8 cellular contexts compared by ENCODE assay signal in the genomic region with DNA sequence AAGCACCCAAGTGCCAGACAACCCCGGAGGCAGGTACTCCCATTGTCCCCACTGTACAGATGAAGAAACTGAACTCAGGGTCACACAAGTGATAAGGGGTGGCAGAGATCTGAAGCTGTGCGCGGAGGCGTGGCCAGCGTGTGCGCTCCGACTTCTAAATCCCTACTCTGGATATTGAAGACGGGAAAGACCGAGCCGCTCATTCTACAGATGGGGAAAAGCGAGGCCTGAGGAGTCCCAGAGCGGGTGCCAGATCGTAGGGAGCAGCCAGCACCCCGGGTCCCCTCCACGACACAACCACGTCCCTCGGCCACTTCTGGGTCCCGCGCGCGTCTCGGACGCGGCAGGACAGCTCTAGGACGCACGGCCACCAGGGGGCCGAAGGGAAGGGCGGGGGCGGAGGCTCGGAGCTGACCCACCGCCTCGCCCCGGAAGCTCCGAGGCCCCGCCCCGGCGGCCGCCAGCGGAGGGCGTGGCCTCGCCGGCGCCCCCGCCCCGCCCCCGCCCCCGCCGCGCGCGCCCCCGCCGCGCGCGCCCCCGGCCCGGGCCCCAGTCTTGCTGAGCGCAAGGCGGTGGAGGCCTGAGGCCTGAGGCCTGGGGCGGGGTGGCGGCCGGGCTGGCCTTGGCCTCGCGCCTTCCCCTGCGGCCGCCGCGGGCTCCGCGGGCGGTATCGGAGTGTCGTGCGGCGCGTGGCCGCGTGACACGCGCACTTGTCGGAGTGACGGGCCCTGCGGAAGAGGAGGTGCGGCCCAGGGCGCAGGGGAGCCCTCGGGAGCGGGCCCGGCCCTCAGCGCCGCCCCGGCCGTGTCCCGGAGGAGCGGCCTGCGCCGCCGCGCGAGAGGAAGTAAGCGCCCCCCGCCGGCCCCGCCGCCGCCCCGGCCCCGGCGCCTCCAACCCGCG. TPM values are rescaled to one million over a fixed set of nuclear protein-coding genes. Genes with fewer than 3 reads are reported as not detected.
DNase-seq lines count a peak whose midpoint lies in the region; ATAC-seq and TF ChIP-seq lines count a peak whose summit lies in the region.

A gene with protein sequence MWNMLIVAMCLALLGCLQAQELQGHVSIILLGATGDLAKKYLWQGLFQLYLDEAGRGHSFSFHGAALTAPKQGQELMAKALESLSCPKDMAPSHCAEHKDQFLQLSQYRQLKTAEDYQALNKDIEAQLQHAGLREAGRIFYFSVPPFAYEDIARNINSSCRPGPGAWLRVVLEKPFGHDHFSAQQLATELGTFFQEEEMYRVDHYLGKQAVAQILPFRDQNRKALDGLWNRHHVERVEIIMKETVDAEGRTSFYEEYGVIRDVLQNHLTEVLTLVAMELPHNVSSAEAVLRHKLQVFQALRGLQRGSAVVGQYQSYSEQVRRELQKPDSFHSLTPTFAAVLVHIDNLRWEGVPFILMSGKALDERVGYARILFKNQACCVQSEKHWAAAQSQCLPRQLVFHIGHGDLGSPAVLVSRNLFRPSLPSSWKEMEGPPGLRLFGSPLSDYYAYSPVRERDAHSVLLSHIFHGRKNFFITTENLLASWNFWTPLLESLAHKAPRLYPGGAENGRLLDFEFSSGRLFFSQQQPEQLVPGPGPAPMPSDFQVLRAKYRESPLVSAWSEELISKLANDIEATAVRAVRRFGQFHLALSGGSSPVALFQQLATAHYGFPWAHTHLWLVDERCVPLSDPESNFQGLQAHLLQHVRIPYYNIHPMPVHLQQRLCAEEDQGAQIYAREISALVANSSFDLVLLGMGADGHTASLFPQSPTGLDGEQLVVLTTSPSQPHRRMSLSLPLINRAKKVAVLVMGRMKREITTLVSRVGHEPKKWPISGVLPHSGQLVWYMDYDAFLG (plus strand): TSS at position 552 of the 900 bp plus-strand sequence. CDS start 10,161 bp downstream, outside the sequence.

- H3K4me3 Mint-ChIP-seq in Calu3 (ENCODE audit: low read depth, unreplicated experiment) (peak within 1 kb of the TSS; percentile 79), nephron (peak within 1 kb of the TSS; percentile 88 to 95 (median 95))
- peak within 1 kb of the TSS; percentile 82 for H3K4me3 Mint-ChIP-seq in activated T-helper 17 cell treated with anti-CD3 and anti-CD28 coated beads, Interleukin-2, amount 50 U/mL, for 72 hours
- H3K4me3 Mint-ChIP-seq in stimulated activated naive CD8-positive, alpha-beta T cell treated with anti-CD3 and anti-CD28 coated beads, Interleukin-15, Interleukin-2, amounts not matched to agents 100 ng/mL and 50 ng/mL, for 24 hours, result peak within 1 kb of the TSS; percentile 87

- peaks cover 17% of the 10 kb centered on the region for H3K36me3 Mint-ChIP-seq in Calu3 (ENCODE audit: insufficient read depth, unreplicated experiment)
- H3K36me3 Mint-ChIP-seq in activated T-helper 17 cell treated with anti-CD3 and anti-CD28 coated beads, Interleukin-2, amount 50 U/mL, for 72 hours (ENCODE audit: low read depth), result peaks cover 5% of the 10 kb centered on the region
- H3K36me3 Mint-ChIP-seq in nephron (ENCODE audit: low read depth), result peaks cover 19% of the 10 kb centered on the region
- H3K36me3 Mint-ChIP-seq in stimulated activated naive CD8-positive, alpha-beta T cell treated with anti-CD3 and anti-CD28 coated beads, Interleukin-15, Interleukin-2, amounts not matched to agents 100 ng/mL and 50 ng/mL, for 24 hours (ENCODE audit: low read depth), result no peaks in the 10 kb centered on the region

- H3K27me3 Mint-ChIP-seq in Calu3 (ENCODE audit: unreplicated experiment) (no peaks in the 10 kb centered on the region), nephron (ENCODE audit: low read depth) (peaks cover 3% of the 10 kb centered on the region)
- no peaks in the 10 kb centered on the region for H3K27me3 Mint-ChIP-seq in activated T-helper 17 cell treated with anti-CD3 and anti-CD28 coated beads, Interleukin-2, amount 50 U/mL, for 72 hours
- H3K27me3 Mint-ChIP-seq in stimulated activated naive CD8-positive, alpha-beta T cell treated with anti-CD3 and anti-CD28 coated beads, Interleukin-15, Interleukin-2, amounts not matched to agents 100 ng/mL and 50 ng/mL, for 24 hours, result no peaks in the 10 kb centered on the region

- intact Hi-C loops in Calu3 (cut with micrococcal nuclease; ENCODE audit: unreplicated experiment), result no loop called here

- peaks cover 14% of the 10 kb centered on the region for H3K4me1 Mint-ChIP-seq in Calu3 (ENCODE audit: low read depth, unreplicated experiment)
- H3K4me1 Mint-ChIP-seq in activated T-helper 17 cell treated with anti-CD3 and anti-CD28 coated beads, Interleukin-2, amount 50 U/mL, for 72 hours, result peaks cover 18% of the 10 kb centered on the region
- H3K4me1 Mint-ChIP-seq in nephron, result peaks cover 26% of the 10 kb centered on the region
- H3K4me1 Mint-ChIP-seq in stimulated activated naive CD8-positive, alpha-beta T cell treated with anti-CD3 and anti-CD28 coated beads, Interleukin-15, Interleukin-2, amounts not matched to agents 100 ng/mL and 50 ng/mL, for 24 hours (ENCODE audit: low read depth), result peaks cover 50% of the 10 kb centered on the region

- CTCF ChIA-PET in Calu3 (lab: Charles Lee), result interaction anchor here (0.6 to 1.2 kb wide), 7 partner anchors 9 to 256 kb away, joined by 3 to 5 read pairs (median 4); no protein-coding TSS in a partner anchor

- TF ChIP-seq CTCF in Calu3 (IDR thresholded peaks at IDR 0.05; ENCODE audit: unreplicated experiment), result peak; percentile 63
- peak; percentile 63 to 81 (median 70) for TF ChIP-seq CTCF in nephron (IDR thresholded peaks at IDR 0.05; ENCODE audit: unreplicated experiment in 3 of 3)

- DNase-seq in Calu3, result peak; percentile 85
- DNase-seq in RKO (ENCODE audit: low spot score), result peak; percentile 80
- DNase-seq in fibroblast of peridontal ligament (ENCODE audit: extremely low read depth), result peak; percentile 66

- no peaks in the 10 kb centered on the region for H3K9me3 Mint-ChIP-seq in Calu3 (ENCODE audit: low read depth, unreplicated experiment)
- no peaks in the 10 kb centered on the region for H3K9me3 Mint-ChIP-seq in activated T-helper 17 cell treated with anti-CD3 and anti-CD28 coated beads, Interleukin-2, amount 50 U/mL, for 72 hours
- H3K9me3 Mint-ChIP-seq in nephron, result no peaks in the 10 kb centered on the region
- no peaks in the 10 kb centered on the region for H3K9me3 Mint-ChIP-seq in stimulated activated naive CD8-positive, alpha-beta T cell treated with anti-CD3 and anti-CD28 coated beads, Interleukin-15, Interleukin-2, amounts not matched to agents 100 ng/mL and 50 ng/mL, for 24 hours

- H3K27ac Mint-ChIP-seq in Calu3 (ENCODE audit: unreplicated experiment) (peak within 1 kb of the TSS; percentile 61), nephron (peak within 1 kb of the TSS; percentile 86 to 98 (median 98))
- H3K27ac Mint-ChIP-seq in activated T-helper 17 cell treated with anti-CD3 and anti-CD28 coated beads, Interleukin-2, amount 50 U/mL, for 72 hours, result peak within 1 kb of the TSS; percentile 89
- H3K27ac Mint-ChIP-seq in stimulated activated naive CD8-positive, alpha-beta T cell treated with anti-CD3 and anti-CD28 coated beads, Interleukin-15, Interleukin-2, amounts not matched to agents 100 ng/mL and 50 ng/mL, for 24 hours, result peak within 1 kb of the TSS; percentile 90

- ATAC-seq in GM19397 (IDR thresholded peaks at IDR 0.05; ENCODE audit: unreplicated experiment) (peak; percentile 83), HG03571 (IDR thresholded peaks at IDR 0.05; ENCODE audit: unreplicated experiment) (peak; percentile 75)
- peak; percentile 75 for ATAC-seq in activated T-helper 17 cell treated with anti-CD3 and anti-CD28 coated beads, Interleukin-2, amount 50 U/mL, for 72 hours (replicated peaks)

- BruUV-seq in Calu3 (replicated peaks; lab: Mats Ljungman, UMichigan), result no TSS peak

RNA-seq across cellular contexts. Expression of the gene that starts here (rescaled TPM):
- total RNA-seq in Calu3 (2022), result 18.0 TPM in 2 replicates
- 10 to 100 TPM in 1 of 2 donors, 1 to 10 TPM in 1; 9.3 to 12.8 TPM for total RNA-seq in activated T-helper 17 cell treated with anti-CD3 and anti-CD28 coated beads, Interleukin-2, amount 50 U/mL, for 72 hours

Comparison
In these comparisons a context has a peak if more than half of its experiments do, and no peak if none do; other contexts are left out.
1. Peak in every context shown above with its lines: DNase-seq and ATAC-seq.